ENCODE assay signal across 8 cellular contexts in the genomic region with DNA sequence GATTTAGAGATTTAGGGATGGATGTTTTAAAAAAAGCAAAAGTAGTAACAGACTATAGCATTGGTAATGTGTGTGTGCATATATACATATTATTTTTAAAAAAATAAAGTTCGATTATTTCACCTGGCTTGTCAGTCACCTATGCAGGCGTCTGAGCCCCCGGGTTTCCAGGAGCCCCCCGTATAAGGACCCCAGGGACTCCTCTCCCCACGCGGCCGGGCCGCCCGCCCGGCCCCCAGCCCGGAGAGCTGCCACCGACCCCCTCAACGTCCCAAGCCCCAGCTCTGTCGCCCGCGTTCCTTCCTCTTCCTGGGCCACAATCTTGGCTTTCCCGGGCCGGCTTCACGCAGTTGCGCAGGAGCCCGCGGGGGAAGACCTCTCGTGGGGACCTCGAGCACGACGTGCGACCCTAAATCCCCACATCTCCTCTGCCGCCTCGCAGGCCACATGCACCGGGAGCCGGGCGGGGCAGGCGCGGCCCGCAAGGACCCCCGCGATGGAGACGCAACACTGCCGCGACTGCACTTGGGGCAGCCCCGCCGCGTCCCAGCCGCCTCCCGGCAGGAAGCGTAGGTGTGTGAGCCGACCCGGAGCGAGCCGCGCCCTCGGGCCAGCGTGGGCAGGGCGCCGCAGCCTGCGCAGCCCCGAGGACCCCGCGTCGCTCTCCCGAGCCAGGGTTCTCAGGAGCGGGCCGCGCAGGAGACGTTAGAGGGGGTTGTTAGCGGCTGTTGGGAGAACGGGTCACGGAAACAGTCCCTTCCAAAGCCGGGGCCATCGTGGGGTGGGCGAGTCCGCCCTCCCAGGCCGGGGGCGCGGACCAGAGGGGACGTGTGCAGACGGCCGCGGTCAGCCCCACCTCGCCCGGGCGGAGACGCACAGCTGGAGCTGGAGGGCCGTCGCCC. TPM values are rescaled to one million over a fixed set of nuclear protein-coding genes. Genes with fewer than 3 reads are reported as not detected.
DNase-seq lines count a peak whose midpoint lies in the region; ATAC-seq lines count a peak whose summit lies in the region.

No MANE protein-coding gene starts in this region.

- no peaks in the 10 kb centered on the region for H3K79me2 ChIP-seq in Karpas-422 (ENCODE audit: low read length)

- no peak overlapping the region for H2AFZ ChIP-seq in Karpas-422 (ENCODE audit: low read length)

- H3K9ac ChIP-seq in HUES64 (ENCODE audit: low read depth, low read length) = peak overlapping the region; percentile 19; the same call in 1 of the 2 replicates
- H3K9ac ChIP-seq in Karpas-422 (ENCODE audit: low read length) = no peak overlapping the region

- no peak for DNase-seq in epidermal melanocyte (ENCODE audit: insufficient read length, low spot score)
- no peak for DNase-seq in Karpas-422
- DNase-seq in OCI-M2 (lab: John Stamatoyannopoulos, UW; ENCODE audit: unreplicated experiment) = no peak

- H3K27me3 ChIP-seq in HUES64 (ENCODE audit: insufficient read depth, low read length) (peaks cover 76% of the 10 kb centered on the region), Karpas-422 (ENCODE audit: low read length) (no peaks in the 10 kb centered on the region)

- H3K9me3 ChIP-seq in HUES64 (ENCODE audit: insufficient read depth, low read depth, low read length) (no peaks in the 10 kb centered on the region), mesodermal cell (ENCODE audit: control insufficient read depth, low read length) (no peaks in the 10 kb centered on the region), Karpas-422 (ENCODE audit: low read length) (no peaks in the 10 kb centered on the region)

- 2% methylated on average over 84 of the region's 85 CpGs for WGBS in HUES64
- 0 to 2% methylated on average over 59 to 68 of the region's 85 CpGs for WGBS in mesodermal cell (ENCODE audit: insufficient coverage in 2 of 2), 2 experiments

- no peaks in the 10 kb centered on the region for H3K36me3 ChIP-seq in HUES64 (ENCODE audit: insufficient read depth, low read length)
- H3K36me3 ChIP-seq in mesodermal cell (ENCODE audit: control insufficient read depth, insufficient read depth, low read length) = no peaks in the 10 kb centered on the region
- H3K36me3 ChIP-seq in Karpas-422 (ENCODE audit: insufficient read depth, low read length) = no peaks in the 10 kb centered on the region

- ATAC-seq in GM19035 (IDR thresholded peaks at IDR 0.05; ENCODE audit: unreplicated experiment) (peak; percentile 17), GM19324 (IDR thresholded peaks at IDR 0.05; ENCODE audit: low FRiP score, unreplicated experiment) (no peak)

- H3K9me2 ChIP-seq in Karpas-422 (replicated peaks; ENCODE audit: insufficient read depth, low read length) = no peaks in the 10 kb centered on the region

- H4K20me1 ChIP-seq in Karpas-422 (ENCODE audit: insufficient read depth, low read depth, low read length) = no peaks in the 10 kb centered on the region

- H3K4me3 ChIP-seq in HUES64 (ENCODE audit: low read length) (peak overlapping the region; percentile 78), mesodermal cell (ENCODE audit: extremely low read depth, insufficient read depth, low read length, poor library complexity, severe bottlenecking) (peak overlapping the region; percentile 42), Karpas-422 (ENCODE audit: low read length) (no peak overlapping the region)

- no peak overlapping the region for H3K27ac ChIP-seq in HUES64 (ENCODE audit: low read depth, low read length)
- H3K27ac ChIP-seq in cingulate gyrus (ENCODE audit: low read depth, low read length) = peak overlapping the region; percentile 29
- H3K27ac ChIP-seq in mesodermal cell (ENCODE audit: low read depth, low read length, severe bottlenecking) = no peak overlapping the region
- H3K27ac ChIP-seq in Karpas-422 (ENCODE audit: low read length) = no peak overlapping the region

- H3K4me1 ChIP-seq in HUES64 (ENCODE audit: insufficient read depth, low read length) = peaks cover 9% of the 10 kb centered on the region; the same call in 1 of the 2 replicates
- peaks cover 7% of the 10 kb centered on the region for H3K4me1 ChIP-seq in mesodermal cell (ENCODE audit: control insufficient read depth, insufficient read depth, low read length, poor library complexity, severe bottlenecking)
- H3K4me1 ChIP-seq in Karpas-422 (ENCODE audit: low read length) = peaks cover under 1% of the 10 kb centered on the region

- H3K4me2 ChIP-seq in Karpas-422 (ENCODE audit: low read depth, low read length, poor library complexity, severe bottlenecking) = no peak overlapping the region

RNA-seq across cellular contexts. Expression of gene CCNA1, which starts 0.8 kb away (rescaled TPM):
- 1.3 TPM for polyA plus RNA-seq in HUES64 (2013, experiment 1 of 2)
- 0.95 TPM for polyA plus RNA-seq in HUES64 (2013, experiment 2 of 2)
- polyA plus RNA-seq in mesodermal cell (2013, experiment 1 of 2) = 0.48 TPM
- not detected for polyA plus RNA-seq in mesodermal cell (2013, experiment 2 of 2)
- total RNA-seq in Karpas-422 (2014; rRNA removed; shearing (Covaris generic); ENCODE audit: low replicate concordance) = not detected in 2 replicates
